1 cellular context compared by ENCODE assay signal in the genomic region with DNA sequence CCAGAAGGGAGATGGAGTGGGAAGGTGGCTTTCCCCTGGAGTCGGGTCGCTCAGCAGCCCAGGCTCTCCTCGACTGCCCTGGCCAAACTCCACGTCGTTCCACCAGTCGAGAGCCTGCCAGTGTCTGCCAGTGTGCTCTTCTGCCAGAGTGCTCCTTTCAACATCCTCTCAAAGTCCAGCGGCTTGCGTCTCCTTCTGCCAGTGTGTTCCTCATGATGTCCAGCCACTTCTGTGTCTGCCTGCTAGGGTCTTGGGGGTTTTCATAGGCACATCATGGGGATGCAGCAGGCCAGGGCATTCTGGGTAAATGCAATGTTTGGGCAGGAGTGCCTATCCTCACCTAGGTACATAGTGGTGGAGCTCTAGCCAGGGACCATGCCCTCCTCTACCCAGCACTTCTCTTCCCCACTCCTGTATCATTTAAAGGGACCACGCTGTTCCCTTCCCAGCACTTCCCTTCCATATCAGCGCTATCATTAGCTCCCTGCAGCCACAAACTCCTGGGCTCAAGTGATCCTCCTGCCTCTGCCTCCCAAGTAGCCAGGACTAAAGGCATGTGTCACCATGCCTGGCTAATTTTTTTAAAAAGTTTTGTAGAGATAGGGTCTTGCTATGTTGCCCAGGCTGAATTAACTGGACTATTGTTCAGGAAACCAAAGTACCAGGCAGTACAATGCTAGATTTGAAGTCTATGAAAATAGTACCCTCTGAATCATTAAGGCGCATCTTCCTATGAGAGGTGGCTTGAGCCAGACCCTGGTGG.
TF ChIP-seq lines count a peak whose summit lies in the region.

No MANE protein-coding gene starts in this region.

TF ChIP-seq in K562, 482 proteins besides CTCF, POLR2A, EP300 and RAD21 (continued from another document):
- TF ChIP-seq RBM17 (IDR thresholded peaks at IDR 0.05; ENCODE audit: borderline replicate concordance, low read depth, low read length) (no peak), ZKSCAN8 (CRISPR knock-in tag; IDR thresholded peaks at IDR 0.05) (no peak), NONO (IDR thresholded peaks at IDR 0.05; ENCODE audit: low read depth in 2 of 2, low read length in 1 of 2) (no peak), TAF7 (tag; IDR thresholded peaks at IDR 0.05) (no peak), ZNF644 (tag; IDR thresholded peaks at IDR 0.05; ENCODE audit: low read depth) (no peak), GATA2 (CRISPR knock-in tag; IDR thresholded peaks at IDR 0.05) (no peak), HMGN3 (IDR thresholded peaks at IDR 0.05; ENCODE audit: borderline replicate concordance, extremely low read depth, insufficient read length, low read depth, low read length) (no peak), NFRKB (IDR thresholded peaks at IDR 0.05; ENCODE audit: low read depth) (no peak), EHMT2 (IDR thresholded peaks at IDR 0.05) (no peak), EP400 (IDR thresholded peaks at IDR 0.05) (no peak), PTTG1 (tag; IDR thresholded peaks at IDR 0.05; ENCODE audit: low read depth) (no peak), SRSF1 (IDR thresholded peaks at IDR 0.05; ENCODE audit: low read depth, low read length) (no peak), GTF2F1 (IDR thresholded peaks at IDR 0.05; ENCODE audit: low read depth, low read length) (no peak), ELF2 (CRISPR knock-in tag; IDR thresholded peaks at IDR 0.05) (no peak), EGR1 (conservative IDR thresholded peaks at IDR 0.05) (no peak), GABPB2 (CRISPR knock-in tag; conservative IDR thresholded peaks at IDR 0.05) (no peak), TGIF2 (CRISPR knock-in tag; IDR thresholded peaks at IDR 0.05) (no peak), KAT7 (CRISPR knock-in tag; IDR thresholded peaks at IDR 0.05; ENCODE audit: borderline replicate concordance) (no peak), ZNF121 (CRISPR knock-in tag; conservative IDR thresholded peaks at IDR 0.05) (peak; percentile 89)
- TF ChIP-seq, protein P1, sequence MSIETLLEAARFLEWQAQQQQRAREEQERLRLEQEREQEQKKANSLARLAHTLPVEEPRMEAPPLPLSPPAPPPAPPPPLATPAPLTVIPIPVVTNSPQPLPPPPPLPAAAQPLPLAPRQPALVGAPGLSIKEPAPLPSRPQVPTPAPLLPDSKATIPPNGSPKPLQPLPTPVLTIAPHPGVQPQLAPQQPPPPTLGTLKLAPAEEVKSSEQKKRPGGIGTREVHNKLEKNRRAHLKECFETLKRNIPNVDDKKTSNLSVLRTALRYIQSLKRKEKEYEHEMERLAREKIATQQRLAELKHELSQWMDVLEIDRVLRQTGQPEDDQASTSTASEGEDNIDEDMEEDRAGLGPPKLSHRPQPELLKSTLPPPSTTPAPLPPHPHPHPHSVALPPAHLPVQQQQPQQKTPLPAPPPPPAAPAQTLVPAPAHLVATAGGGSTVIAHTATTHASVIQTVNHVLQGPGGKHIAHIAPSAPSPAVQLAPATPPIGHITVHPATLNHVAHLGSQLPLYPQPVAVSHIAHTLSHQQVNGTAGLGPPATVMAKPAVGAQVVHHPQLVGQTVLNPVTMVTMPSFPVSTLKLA (conservative IDR thresholded peaks at IDR 0.05) = no peak
- TF ChIP-seq, protein P2, sequence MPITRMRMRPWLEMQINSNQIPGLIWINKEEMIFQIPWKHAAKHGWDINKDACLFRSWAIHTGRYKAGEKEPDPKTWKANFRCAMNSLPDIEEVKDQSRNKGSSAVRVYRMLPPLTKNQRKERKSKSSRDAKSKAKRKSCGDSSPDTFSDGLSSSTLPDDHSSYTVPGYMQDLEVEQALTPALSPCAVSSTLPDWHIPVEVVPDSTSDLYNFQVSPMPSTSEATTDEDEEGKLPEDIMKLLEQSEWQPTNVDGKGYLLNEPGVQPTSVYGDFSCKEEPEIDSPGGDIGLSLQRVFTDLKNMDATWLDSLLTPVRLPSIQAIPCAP (CRISPR knock-in tag; IDR thresholded peaks at IDR 0.05; ENCODE audit: borderline replicate concordance) = no peak
- TF ChIP-seq, protein P3, sequence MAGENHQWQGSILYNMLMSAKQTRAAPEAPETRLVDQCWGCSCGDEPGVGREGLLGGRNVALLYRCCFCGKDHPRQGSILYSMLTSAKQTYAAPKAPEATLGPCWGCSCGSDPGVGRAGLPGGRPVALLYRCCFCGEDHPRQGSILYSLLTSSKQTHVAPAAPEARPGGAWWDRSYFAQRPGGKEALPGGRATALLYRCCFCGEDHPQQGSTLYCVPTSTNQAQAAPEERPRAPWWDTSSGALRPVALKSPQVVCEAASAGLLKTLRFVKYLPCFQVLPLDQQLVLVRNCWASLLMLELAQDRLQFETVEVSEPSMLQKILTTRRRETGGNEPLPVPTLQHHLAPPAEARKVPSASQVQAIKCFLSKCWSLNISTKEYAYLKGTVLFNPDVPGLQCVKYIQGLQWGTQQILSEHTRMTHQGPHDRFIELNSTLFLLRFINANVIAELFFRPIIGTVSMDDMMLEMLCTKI (IDR thresholded peaks at IDR 0.05; ENCODE audit: partially characterized antibody) = no peak
- TF ChIP-seq, protein P4, sequence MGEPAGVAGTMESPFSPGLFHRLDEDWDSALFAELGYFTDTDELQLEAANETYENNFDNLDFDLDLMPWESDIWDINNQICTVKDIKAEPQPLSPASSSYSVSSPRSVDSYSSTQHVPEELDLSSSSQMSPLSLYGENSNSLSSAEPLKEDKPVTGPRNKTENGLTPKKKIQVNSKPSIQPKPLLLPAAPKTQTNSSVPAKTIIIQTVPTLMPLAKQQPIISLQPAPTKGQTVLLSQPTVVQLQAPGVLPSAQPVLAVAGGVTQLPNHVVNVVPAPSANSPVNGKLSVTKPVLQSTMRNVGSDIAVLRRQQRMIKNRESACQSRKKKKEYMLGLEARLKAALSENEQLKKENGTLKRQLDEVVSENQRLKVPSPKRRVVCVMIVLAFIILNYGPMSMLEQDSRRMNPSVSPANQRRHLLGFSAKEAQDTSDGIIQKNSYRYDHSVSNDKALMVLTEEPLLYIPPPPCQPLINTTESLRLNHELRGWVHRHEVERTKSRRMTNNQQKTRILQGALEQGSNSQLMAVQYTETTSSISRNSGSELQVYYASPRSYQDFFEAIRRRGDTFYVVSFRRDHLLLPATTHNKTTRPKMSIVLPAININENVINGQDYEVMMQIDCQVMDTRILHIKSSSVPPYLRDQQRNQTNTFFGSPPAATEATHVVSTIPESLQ (CRISPR knock-in tag; IDR thresholded peaks at IDR 0.05) = no peak
- TF ChIP-seq, protein P5, sequence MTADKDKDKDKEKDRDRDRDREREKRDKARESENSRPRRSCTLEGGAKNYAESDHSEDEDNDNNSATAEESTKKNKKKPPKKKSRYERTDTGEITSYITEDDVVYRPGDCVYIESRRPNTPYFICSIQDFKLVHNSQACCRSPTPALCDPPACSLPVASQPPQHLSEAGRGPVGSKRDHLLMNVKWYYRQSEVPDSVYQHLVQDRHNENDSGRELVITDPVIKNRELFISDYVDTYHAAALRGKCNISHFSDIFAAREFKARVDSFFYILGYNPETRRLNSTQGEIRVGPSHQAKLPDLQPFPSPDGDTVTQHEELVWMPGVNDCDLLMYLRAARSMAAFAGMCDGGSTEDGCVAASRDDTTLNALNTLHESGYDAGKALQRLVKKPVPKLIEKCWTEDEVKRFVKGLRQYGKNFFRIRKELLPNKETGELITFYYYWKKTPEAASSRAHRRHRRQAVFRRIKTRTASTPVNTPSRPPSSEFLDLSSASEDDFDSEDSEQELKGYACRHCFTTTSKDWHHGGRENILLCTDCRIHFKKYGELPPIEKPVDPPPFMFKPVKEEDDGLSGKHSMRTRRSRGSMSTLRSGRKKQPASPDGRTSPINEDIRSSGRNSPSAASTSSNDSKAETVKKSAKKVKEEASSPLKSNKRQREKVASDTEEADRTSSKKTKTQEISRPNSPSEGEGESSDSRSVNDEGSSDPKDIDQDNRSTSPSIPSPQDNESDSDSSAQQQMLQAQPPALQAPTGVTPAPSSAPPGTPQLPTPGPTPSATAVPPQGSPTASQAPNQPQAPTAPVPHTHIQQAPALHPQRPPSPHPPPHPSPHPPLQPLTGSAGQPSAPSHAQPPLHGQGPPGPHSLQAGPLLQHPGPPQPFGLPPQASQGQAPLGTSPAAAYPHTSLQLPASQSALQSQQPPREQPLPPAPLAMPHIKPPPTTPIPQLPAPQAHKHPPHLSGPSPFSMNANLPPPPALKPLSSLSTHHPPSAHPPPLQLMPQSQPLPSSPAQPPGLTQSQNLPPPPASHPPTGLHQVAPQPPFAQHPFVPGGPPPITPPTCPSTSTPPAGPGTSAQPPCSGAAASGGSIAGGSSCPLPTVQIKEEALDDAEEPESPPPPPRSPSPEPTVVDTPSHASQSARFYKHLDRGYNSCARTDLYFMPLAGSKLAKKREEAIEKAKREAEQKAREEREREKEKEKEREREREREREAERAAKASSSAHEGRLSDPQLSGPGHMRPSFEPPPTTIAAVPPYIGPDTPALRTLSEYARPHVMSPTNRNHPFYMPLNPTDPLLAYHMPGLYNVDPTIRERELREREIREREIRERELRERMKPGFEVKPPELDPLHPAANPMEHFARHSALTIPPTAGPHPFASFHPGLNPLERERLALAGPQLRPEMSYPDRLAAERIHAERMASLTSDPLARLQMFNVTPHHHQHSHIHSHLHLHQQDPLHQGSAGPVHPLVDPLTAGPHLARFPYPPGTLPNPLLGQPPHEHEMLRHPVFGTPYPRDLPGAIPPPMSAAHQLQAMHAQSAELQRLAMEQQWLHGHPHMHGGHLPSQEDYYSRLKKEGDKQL (CRISPR knock-in tag; IDR thresholded peaks at IDR 0.05; ENCODE audit: borderline replicate concordance) = no peak
- TF ChIP-seq, protein P6, sequence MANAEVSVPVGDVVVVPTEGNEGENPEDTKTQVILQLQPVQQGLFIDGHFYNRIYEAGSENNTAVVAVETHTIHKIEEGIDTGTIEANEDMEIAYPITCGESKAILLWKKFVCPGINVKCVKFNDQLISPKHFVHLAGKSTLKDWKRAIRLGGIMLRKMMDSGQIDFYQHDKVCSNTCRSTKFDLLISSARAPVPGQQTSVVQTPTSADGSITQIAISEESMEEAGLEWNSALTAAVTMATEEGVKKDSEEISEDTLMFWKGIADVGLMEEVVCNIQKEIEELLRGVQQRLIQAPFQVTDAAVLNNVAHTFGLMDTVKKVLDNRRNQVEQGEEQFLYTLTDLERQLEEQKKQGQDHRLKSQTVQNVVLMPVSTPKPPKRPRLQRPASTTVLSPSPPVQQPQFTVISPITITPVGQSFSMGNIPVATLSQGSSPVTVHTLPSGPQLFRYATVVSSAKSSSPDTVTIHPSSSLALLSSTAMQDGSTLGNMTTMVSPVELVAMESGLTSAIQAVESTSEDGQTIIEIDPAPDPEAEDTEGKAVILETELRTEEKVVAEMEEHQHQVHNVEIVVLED (CRISPR knock-in tag; IDR thresholded peaks at IDR 0.05) = no peak
- TF ChIP-seq, protein P7, sequence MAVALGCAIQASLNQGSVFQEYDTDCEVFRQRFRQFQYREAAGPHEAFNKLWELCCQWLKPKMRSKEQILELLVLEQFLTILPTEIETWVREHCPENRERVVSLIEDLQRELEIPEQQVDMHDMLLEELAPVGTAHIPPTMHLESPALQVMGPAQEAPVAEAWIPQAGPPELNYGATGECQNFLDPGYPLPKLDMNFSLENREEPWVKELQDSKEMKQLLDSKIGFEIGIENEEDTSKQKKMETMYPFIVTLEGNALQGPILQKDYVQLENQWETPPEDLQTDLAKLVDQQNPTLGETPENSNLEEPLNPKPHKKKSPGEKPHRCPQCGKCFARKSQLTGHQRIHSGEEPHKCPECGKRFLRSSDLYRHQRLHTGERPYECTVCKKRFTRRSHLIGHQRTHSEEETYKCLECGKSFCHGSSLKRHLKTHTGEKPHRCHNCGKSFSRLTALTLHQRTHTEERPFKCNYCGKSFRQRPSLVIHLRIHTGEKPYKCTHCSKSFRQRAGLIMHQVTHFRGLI (CRISPR knock-in tag; IDR thresholded peaks at IDR 0.05) = no peak
- TF ChIP-seq, protein P8, sequence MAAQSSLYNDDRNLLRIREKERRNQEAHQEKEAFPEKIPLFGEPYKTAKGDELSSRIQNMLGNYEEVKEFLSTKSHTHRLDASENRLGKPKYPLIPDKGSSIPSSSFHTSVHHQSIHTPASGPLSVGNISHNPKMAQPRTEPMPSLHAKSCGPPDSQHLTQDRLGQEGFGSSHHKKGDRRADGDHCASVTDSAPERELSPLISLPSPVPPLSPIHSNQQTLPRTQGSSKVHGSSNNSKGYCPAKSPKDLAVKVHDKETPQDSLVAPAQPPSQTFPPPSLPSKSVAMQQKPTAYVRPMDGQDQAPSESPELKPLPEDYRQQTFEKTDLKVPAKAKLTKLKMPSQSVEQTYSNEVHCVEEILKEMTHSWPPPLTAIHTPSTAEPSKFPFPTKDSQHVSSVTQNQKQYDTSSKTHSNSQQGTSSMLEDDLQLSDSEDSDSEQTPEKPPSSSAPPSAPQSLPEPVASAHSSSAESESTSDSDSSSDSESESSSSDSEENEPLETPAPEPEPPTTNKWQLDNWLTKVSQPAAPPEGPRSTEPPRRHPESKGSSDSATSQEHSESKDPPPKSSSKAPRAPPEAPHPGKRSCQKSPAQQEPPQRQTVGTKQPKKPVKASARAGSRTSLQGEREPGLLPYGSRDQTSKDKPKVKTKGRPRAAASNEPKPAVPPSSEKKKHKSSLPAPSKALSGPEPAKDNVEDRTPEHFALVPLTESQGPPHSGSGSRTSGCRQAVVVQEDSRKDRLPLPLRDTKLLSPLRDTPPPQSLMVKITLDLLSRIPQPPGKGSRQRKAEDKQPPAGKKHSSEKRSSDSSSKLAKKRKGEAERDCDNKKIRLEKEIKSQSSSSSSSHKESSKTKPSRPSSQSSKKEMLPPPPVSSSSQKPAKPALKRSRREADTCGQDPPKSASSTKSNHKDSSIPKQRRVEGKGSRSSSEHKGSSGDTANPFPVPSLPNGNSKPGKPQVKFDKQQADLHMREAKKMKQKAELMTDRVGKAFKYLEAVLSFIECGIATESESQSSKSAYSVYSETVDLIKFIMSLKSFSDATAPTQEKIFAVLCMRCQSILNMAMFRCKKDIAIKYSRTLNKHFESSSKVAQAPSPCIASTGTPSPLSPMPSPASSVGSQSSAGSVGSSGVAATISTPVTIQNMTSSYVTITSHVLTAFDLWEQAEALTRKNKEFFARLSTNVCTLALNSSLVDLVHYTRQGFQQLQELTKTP (IDR thresholded peaks at IDR 0.05; ENCODE audit: low read depth in 1 of 2, partially characterized antibody in 2 of 2) = no peak
